8 cellular contexts compared by ENCODE assay signal in the genomic region with DNA sequence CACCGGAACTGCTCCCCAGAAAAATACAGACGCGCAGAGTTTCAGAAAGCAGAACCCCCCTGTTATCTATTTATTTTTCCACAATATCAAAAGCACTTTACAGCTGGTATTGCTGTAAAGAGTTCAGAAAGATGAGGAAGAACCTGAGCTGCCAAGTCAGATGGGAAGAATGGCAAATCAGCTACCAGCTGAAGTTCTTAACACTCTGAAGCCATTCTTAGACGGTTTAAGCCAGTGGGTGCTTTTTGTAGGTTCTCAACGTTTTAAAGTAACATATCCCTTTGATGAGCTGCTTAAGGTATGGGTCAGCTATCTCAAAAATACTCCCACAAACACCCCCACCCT. TPM values are rescaled to one million over a fixed set of nuclear protein-coding genes. Genes with fewer than 3 reads are reported as not detected.
DNase-seq lines count a peak whose midpoint lies in the region; ATAC-seq and TF ChIP-seq lines count a peak whose summit lies in the region.

No MANE protein-coding gene starts in this region.

- H3K4me3 ChIP-seq in coronary artery = peak overlapping the region; percentile 90

- no peak for ATAC-seq in natural killer cell treated with Interleukin-12 subunit alpha and Interleukin-12 subunit beta and Interleukin-15 and Interleukin-18, amount 100 ng/mL, for 72 hours
- ATAC-seq in HG02623 (IDR thresholded peaks at IDR 0.05; ENCODE audit: unreplicated experiment) = no peak

- peak overlapping the region; percentile 93 for H3K27ac ChIP-seq in coronary artery

- TF ChIP-seq CTCF in coronary artery (IDR thresholded peaks at IDR 0.05) = no peak

- H3K27ac Mint-ChIP-seq in natural killer cell treated with Interleukin-12 subunit alpha and Interleukin-12 subunit beta and Interleukin-15 and Interleukin-18, amount 100 ng/mL, for 72 hours = peak overlapping the region; percentile 68 to 78

- H3K9me3 Mint-ChIP-seq in natural killer cell treated with Interleukin-12 subunit alpha and Interleukin-12 subunit beta and Interleukin-15 and Interleukin-18, amount 100 ng/mL, for 72 hours = no peaks in the 10 kb centered on the region

- peaks cover 4 to 6% of the 10 kb centered on the region in 2 donors for H3K27me3 Mint-ChIP-seq in natural killer cell treated with Interleukin-12 subunit alpha and Interleukin-12 subunit beta and Interleukin-15 and Interleukin-18, amount 100 ng/mL, for 72 hours

- peaks cover 10% of the 10 kb centered on the region for H3K36me3 Mint-ChIP-seq in natural killer cell treated with Interleukin-12 subunit alpha and Interleukin-12 subunit beta and Interleukin-15 and Interleukin-18, amount 100 ng/mL, for 72 hours

- peaks cover 25 to 27% of the 10 kb centered on the region in 2 donors for H3K4me1 Mint-ChIP-seq in natural killer cell treated with Interleukin-12 subunit alpha and Interleukin-12 subunit beta and Interleukin-15 and Interleukin-18, amount 100 ng/mL, for 72 hours (ENCODE audit: low read depth in 2 of 2)

- H3K4me3 Mint-ChIP-seq in natural killer cell treated with Interleukin-12 subunit alpha and Interleukin-12 subunit beta and Interleukin-15 and Interleukin-18, amount 100 ng/mL, for 72 hours = peak overlapping the region; percentile 75

- peak; percentile 47 for DNase-seq in DMS53 treated with DMSO at 0.1 percent for 48 hours (lab: John Stamatoyannopoulos, UW; ENCODE audit: unreplicated experiment)
- DNase-seq in DMS53 (lab: John Stamatoyannopoulos, UW) = no peak
- DNase-seq in NCI-H82 (lab: John Stamatoyannopoulos, UW) = peak; percentile 78
- no peak for DNase-seq in coronary artery (ENCODE audit: low spot score)
- DNase-seq in natural killer cell treated with Interleukin-12 subunit alpha and Interleukin-12 subunit beta and Interleukin-15 and Interleukin-18, amount 100 ng/mL, for 72 hours (ENCODE audit: low spot score) = no peak
- no peak for DNase-seq in GOT3 (lab: John Stamatoyannopoulos, UW)
- DNase-seq in putamen (ENCODE audit: low spot score) = no peak

RNA-seq across cellular contexts. Expression of a gene that starts 0.7 kb away (rescaled TPM):
- 10 to 100 TPM; 71.0 to 88.3 TPM for total RNA-seq in natural killer cell treated with Interleukin-12 subunit alpha and Interleukin-12 subunit beta and Interleukin-15 and Interleukin-18, amount 100 ng/mL, for 72 hours

RNA-seq across cellular contexts. Expression of a gene that starts 35.8 kb away (rescaled TPM):
- 100 to 1,000 TPM; 134 to 142 TPM for total RNA-seq in natural killer cell treated with Interleukin-12 subunit alpha and Interleukin-12 subunit beta and Interleukin-15 and Interleukin-18, amount 100 ng/mL, for 72 hours

RNA-seq across cellular contexts. Expression of a gene that starts 48.7 kb away (rescaled TPM):
- total RNA-seq in natural killer cell treated with Interleukin-12 subunit alpha and Interleukin-12 subunit beta and Interleukin-15 and Interleukin-18, amount 100 ng/mL, for 72 hours = not detected

Comparison
In these comparisons a context has a peak if more than half of its experiments do, and no peak if none do; other contexts are left out.
1. DNase-seq: peak in DMS53 treated with DMSO at 0.1 percent for 48 hours (single experiment) and NCI-H82 (single experiment); none in DMS53 (single experiment), coronary artery (single experiment), natural killer cell treated with Interleukin-12 subunit alpha and Interleukin-12 subunit beta and Interleukin-15 and Interleukin-18, amount 100 ng/mL, for 72 hours (single experiment), GOT3 (single experiment) and putamen (single experiment).